8 cellular contexts compared by ENCODE assay signal in the genomic region with DNA sequence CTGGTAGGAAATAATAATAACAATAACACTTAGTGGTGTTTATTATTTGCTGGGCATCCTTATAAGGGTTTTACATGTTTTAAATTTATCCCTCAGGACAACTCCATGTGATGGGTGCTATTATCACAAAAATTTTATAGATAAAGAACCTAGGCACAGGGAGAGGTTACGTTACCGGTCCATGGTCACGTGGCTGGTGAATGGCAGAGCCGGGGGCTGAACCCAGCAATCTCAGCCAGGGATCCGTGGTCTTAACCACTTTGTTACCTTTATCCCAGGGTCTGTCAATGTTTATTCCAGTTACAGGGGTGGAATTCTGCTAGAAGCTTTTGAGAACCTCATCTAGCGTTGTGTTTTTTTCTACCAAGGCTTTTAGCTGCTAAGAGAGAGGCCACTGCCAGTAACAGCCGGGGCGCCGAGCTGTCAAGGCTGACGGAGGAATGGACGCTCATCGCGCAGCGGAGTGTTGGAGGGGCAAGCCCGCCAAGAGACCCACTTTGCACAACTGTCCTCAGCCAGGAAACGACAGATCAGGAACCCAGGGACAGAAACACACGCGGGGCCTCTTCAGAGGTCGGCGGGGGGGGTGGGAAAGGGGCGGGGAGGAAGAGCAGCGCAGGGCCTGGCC. TPM values are rescaled to one million over a fixed set of nuclear protein-coding genes. Genes with fewer than 3 reads are reported as not detected.
DNase-seq lines count a peak whose midpoint lies in the region; ATAC-seq and TF ChIP-seq lines count a peak whose summit lies in the region.

No MANE protein-coding gene starts in this region.

- H3K4me3 Mint-ChIP-seq in CD8-positive, alpha-beta T cell, result peak overlapping the region; percentile 99
- peak overlapping the region; percentile 97 for H3K4me3 Mint-ChIP-seq in stimulated activated memory B cell treated with anti-CD40 and anti-IgM and Interleukin-4, amounts not matched to agents 10 μg/mL and 1 μg/mL and 100 μg/mL, for 72 hours

- no peaks in the 10 kb centered on the region for H3K9me3 ChIP-seq in CD8-positive, alpha-beta T cell (ENCODE audit: low read length)
- peaks cover 34% of the 10 kb centered on the region for H3K9me3 ChIP-seq in NT2/D1 (ENCODE audit: insufficient read depth, low read length)
- no peaks in the 10 kb centered on the region for H3K9me3 ChIP-seq in liver (ENCODE audit: control insufficient read depth in 4 of 4, low read length in 3 of 4)

- H3K27me3 Mint-ChIP-seq in CD8-positive, alpha-beta T cell (ENCODE audit: low read depth), result no peaks in the 10 kb centered on the region
- no peaks in the 10 kb centered on the region for H3K27me3 Mint-ChIP-seq in stimulated activated memory B cell treated with anti-CD40 and anti-IgM and Interleukin-4, amounts not matched to agents 10 μg/mL and 1 μg/mL and 100 μg/mL, for 72 hours

- no peaks in the 10 kb centered on the region for H3K27me3 ChIP-seq in CD8-positive, alpha-beta T cell (ENCODE audit: insufficient read depth, low read length)
- H3K27me3 ChIP-seq in NT2/D1 (ENCODE audit: insufficient read depth, insufficient read length) (no peaks in the 10 kb centered on the region), liver (ENCODE audit: control insufficient read depth in 4 of 4, insufficient read depth in 4 of 4, low read length in 3 of 4) (no peaks in the 10 kb centered on the region)

- peak overlapping the region; percentile 92 for H3K27ac ChIP-seq in CD8-positive, alpha-beta T cell (ENCODE audit: low read depth, low read length)
- H3K27ac ChIP-seq in liver (ENCODE audit: low read depth in 1 of 2, low read length in 2 of 2), result peak overlapping the region; percentile 99 to 100

- H3K36me3 ChIP-seq in CD8-positive, alpha-beta T cell (ENCODE audit: insufficient read depth, low read length), result no peaks in the 10 kb centered on the region
- H3K36me3 ChIP-seq in NT2/D1 (ENCODE audit: insufficient read depth, insufficient read length, low read length) (no peaks in the 10 kb centered on the region), liver (ENCODE audit: control insufficient read depth in 4 of 4, insufficient read depth in 3 of 4, low read depth in 1 of 4, low read length in 3 of 4) (no peaks in the 10 kb centered on the region)

- H3K9me3 Mint-ChIP-seq in CD8-positive, alpha-beta T cell, result peaks cover 17% of the 10 kb centered on the region
- peaks cover 4% of the 10 kb centered on the region for H3K9me3 Mint-ChIP-seq in stimulated activated memory B cell treated with anti-CD40 and anti-IgM and Interleukin-4, amounts not matched to agents 10 μg/mL and 1 μg/mL and 100 μg/mL, for 72 hours

- H3K4me1 Mint-ChIP-seq in CD8-positive, alpha-beta T cell (ENCODE audit: low read depth), result peaks cover 66% of the 10 kb centered on the region
- H3K4me1 Mint-ChIP-seq in stimulated activated memory B cell treated with anti-CD40 and anti-IgM and Interleukin-4, amounts not matched to agents 10 μg/mL and 1 μg/mL and 100 μg/mL, for 72 hours, result peaks cover 61% of the 10 kb centered on the region

- under 1% methylated on average over 22 of the region's 22 CpGs for WGBS in liver

- H3K4me3 ChIP-seq in CD8-positive, alpha-beta T cell (ENCODE audit: low read depth, low read length), result peak overlapping the region; percentile 76
- H3K4me3 ChIP-seq in NT2/D1 (ENCODE audit: insufficient read length, low read depth) (peak overlapping the region; percentile 54), cardiac fibroblast (replicated peaks in 1 of 2; ENCODE audit: low read depth in 2 of 2, low read length in 2 of 2) (peak overlapping the region; percentile 59 to 67), liver (ENCODE audit: low read depth in 1 of 3, low read length in 3 of 3) (peak overlapping the region; percentile 73 to 83 (median 76))

- POLR2A ChIA-PET in CD8-positive, alpha-beta T cell (lab: Charles Lee), result interaction anchor here (0.9 to 3.8 kb wide), 26 partner anchors 8 to 243 kb away, joined by 3 to 59 read pairs (median 6); partner anchors contain the start of genes ETFBKMT and RESF1

- H3K4me1 ChIP-seq in CD8-positive, alpha-beta T cell (ENCODE audit: insufficient read depth, low read length), result peaks cover 41% of the 10 kb centered on the region
- no peaks in the 10 kb centered on the region for H3K4me1 ChIP-seq in NT2/D1 (ENCODE audit: insufficient read depth, insufficient read length)
- H3K4me1 ChIP-seq in liver (ENCODE audit: control insufficient read depth in 4 of 4, insufficient read depth in 4 of 4, low read length in 3 of 4), result peaks cover 0 to 18% (median 15%) of the 10 kb centered on the region in 4 donors

- intact Hi-C loops in CD8-positive, alpha-beta T cell (cut with DNase I, micrococcal nuclease), result loop anchor here (1.0 to 10.0 kb wide), 12 partner anchors 34 to 974 kb away; partner anchors contain the start of genes DNM1L (in 2 of the 2), BICD1 (in 1 of the 2), CAPRIN2 (in 1 of the 2) and ETFBKMT (in 1 of the 2)

- H3K36me3 Mint-ChIP-seq in CD8-positive, alpha-beta T cell, result peaks cover 43% of the 10 kb centered on the region
- H3K36me3 Mint-ChIP-seq in stimulated activated memory B cell treated with anti-CD40 and anti-IgM and Interleukin-4, amounts not matched to agents 10 μg/mL and 1 μg/mL and 100 μg/mL, for 72 hours, result peaks cover 13% of the 10 kb centered on the region

- CTCF ChIA-PET in CD8-positive, alpha-beta T cell (lab: Charles Lee), result interaction anchor here (0.7 to 3.9 kb wide), 11 partner anchors 12 to 232 kb away, joined by 3 to 16 read pairs (median 4); no protein-coding TSS in a partner anchor

- no peak for TF ChIP-seq RAD21 in liver (IDR thresholded peaks at IDR 0.05)

- peak; percentile 1 for ATAC-seq in CD8-positive, alpha-beta T cell
- ATAC-seq in GM19324 (IDR thresholded peaks at IDR 0.05; ENCODE audit: low FRiP score, unreplicated experiment), result peak; percentile 11
- ATAC-seq in stimulated activated memory B cell treated with anti-CD40 and anti-IgM and Interleukin-4, amounts not matched to agents 10 μg/mL and 1 μg/mL and 100 μg/mL, for 72 hours, result peak; percentile 35
- ATAC-seq in GM21825 (IDR thresholded peaks at IDR 0.05; ENCODE audit: unreplicated experiment), result no peak

- H3K27ac Mint-ChIP-seq in CD8-positive, alpha-beta T cell, result peak overlapping the region; percentile 99
- H3K27ac Mint-ChIP-seq in stimulated activated memory B cell treated with anti-CD40 and anti-IgM and Interleukin-4, amounts not matched to agents 10 μg/mL and 1 μg/mL and 100 μg/mL, for 72 hours, result peak overlapping the region; percentile 99

- TF ChIP-seq CTCF in CD8-positive, alpha-beta T cell (IDR thresholded peaks at IDR 0.05), result no peak
- TF ChIP-seq CTCF in cardiac fibroblast (IDR thresholded peaks at IDR 0.05; ENCODE audit: low read depth, low read length) (no peak), liver (IDR thresholded peaks at IDR 0.05; ENCODE audit: low read depth, low read length, missing input control) (no peak)

- peak in 2 of 7 experiments; percentile 29 to 47 for DNase-seq in CD8-positive, alpha-beta T cell
- DNase-seq in NT2/D1 (ENCODE audit: low read depth, low spot score), result no peak
- DNase-seq in cardiac fibroblast (ENCODE audit: low read depth in 2 of 2), result no peak
- no peak for DNase-seq in NCI-H1694 treated with DMSO at 0.1 percent for 48 hours (lab: John Stamatoyannopoulos, UW)

- H3K9ac ChIP-seq in NT2/D1 (ENCODE audit: insufficient read length, low read depth), result peak overlapping the region; percentile 81
- peak overlapping the region; percentile 93 to 99 for H3K9ac ChIP-seq in liver (ENCODE audit: low read depth in 1 of 2, low read length in 2 of 2)

TF ChIP-seq in liver, 16 proteins besides CTCF, POLR2A, EP300 and RAD21 (continues in another document):
- TF ChIP-seq TAF1 (conservative IDR thresholded peaks at IDR 0.05) (no peak), JUND (IDR thresholded peaks at IDR 0.05) (no peak), NR2F2 (IDR thresholded peaks at IDR 0.05) (no peak), EGR1 (IDR thresholded peaks at IDR 0.05; ENCODE audit: low read depth in 2 of 2) (no peak), HNF4A (conservative IDR thresholded peaks at IDR 0.05) (no peak), YY1 (IDR thresholded peaks at IDR 0.05) (no peak), FOXA1 (IDR thresholded peaks at IDR 0.05) (no peak), SP1 (IDR thresholded peaks at IDR 0.05) (no peak), FOXA2 (IDR thresholded peaks at IDR 0.05) (no peak)
- TF ChIP-seq, protein P1, sequence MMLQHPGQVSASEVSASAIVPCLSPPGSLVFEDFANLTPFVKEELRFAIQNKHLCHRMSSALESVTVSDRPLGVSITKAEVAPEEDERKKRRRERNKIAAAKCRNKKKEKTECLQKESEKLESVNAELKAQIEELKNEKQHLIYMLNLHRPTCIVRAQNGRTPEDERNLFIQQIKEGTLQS (IDR thresholded peaks at IDR 0.05), result no peak
- TF ChIP-seq, protein P2, sequence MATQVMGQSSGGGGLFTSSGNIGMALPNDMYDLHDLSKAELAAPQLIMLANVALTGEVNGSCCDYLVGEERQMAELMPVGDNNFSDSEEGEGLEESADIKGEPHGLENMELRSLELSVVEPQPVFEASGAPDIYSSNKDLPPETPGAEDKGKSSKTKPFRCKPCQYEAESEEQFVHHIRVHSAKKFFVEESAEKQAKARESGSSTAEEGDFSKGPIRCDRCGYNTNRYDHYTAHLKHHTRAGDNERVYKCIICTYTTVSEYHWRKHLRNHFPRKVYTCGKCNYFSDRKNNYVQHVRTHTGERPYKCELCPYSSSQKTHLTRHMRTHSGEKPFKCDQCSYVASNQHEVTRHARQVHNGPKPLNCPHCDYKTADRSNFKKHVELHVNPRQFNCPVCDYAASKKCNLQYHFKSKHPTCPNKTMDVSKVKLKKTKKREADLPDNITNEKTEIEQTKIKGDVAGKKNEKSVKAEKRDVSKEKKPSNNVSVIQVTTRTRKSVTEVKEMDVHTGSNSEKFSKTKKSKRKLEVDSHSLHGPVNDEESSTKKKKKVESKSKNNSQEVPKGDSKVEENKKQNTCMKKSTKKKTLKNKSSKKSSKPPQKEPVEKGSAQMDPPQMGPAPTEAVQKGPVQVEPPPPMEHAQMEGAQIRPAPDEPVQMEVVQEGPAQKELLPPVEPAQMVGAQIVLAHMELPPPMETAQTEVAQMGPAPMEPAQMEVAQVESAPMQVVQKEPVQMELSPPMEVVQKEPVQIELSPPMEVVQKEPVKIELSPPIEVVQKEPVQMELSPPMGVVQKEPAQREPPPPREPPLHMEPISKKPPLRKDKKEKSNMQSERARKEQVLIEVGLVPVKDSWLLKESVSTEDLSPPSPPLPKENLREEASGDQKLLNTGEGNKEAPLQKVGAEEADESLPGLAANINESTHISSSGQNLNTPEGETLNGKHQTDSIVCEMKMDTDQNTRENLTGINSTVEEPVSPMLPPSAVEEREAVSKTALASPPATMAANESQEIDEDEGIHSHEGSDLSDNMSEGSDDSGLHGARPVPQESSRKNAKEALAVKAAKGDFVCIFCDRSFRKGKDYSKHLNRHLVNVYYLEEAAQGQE (IDR thresholded peaks at IDR 0.05), result no peak

RNA-seq across cellular contexts. Expression of gene AMN1, which starts 0.4 kb away (rescaled TPM):
- total RNA-seq in CD8-positive, alpha-beta T cell, result 1 to 10 TPM; 5.9 to 6.2 TPM
- total RNA-seq in liver, result 1 to 10 TPM; 4.9 to 5.2 TPM
- polyA plus RNA-seq in liver, result 1 to 10 TPM; 1.9 to 2.6 TPM
